Comparison of ENCODE assay signal across 16 cellular contexts in genomic region chr6:15513801-15514711, GRCh38.
A peak's percentile ranks its signal among the peaks of the same experiment; 100 is the strongest.
DNase-seq lines count a peak whose midpoint lies in the region; ATAC-seq, FAIRE-seq and TF ChIP-seq lines count a peak whose summit lies in the region.
"Had no signal": no experiment of that assay in that cellular context is flagged by ENCODE, and none has a peak within 500 bp of the region (broad histone marks: within the 10 kb centered on the region; RNA-seq: fewer than 3 reads in every experiment).

No MANE protein-coding gene starts in this region.

- no peak for FAIRE-seq in astrocyte (lab: Jason Lieb, UNC)

- H3K9me2 ChIP-seq in hepatocyte (replicated peaks; ENCODE audit: insufficient read depth) = no peaks in the 10 kb centered on the region

- no peak overlapping the region for H3K18ac ChIP-seq in IMR-90 (ENCODE audit: low read depth, low read length)

- no peak overlapping the region for H2AK5ac ChIP-seq in IMR-90 (ENCODE audit: low read depth, low read length)

- H3K27me3 Mint-ChIP-seq in astrocyte (ENCODE audit: low read depth, unreplicated experiment) (no peaks in the 10 kb centered on the region), naive B cell (no peaks in the 10 kb centered on the region)

- H3K27ac Mint-ChIP-seq in astrocyte (ENCODE audit: unreplicated experiment) = peak overlapping the region; percentile 9
- peak overlapping the region in 5 of 6 donors; percentile 69 to 94 (median 87) for H3K27ac Mint-ChIP-seq in naive B cell

- POLR2A ChIA-PET in IMR-90 (lab: Charles Lee; ENCODE audit: unreplicated experiment) = no interaction called here

- TF ChIP-seq CTCF in IMR-90 (conservative IDR thresholded peaks at IDR 0.05; ENCODE audit: low read depth, low read length) = no peak
- no peak for TF ChIP-seq CTCF in astrocyte (IDR thresholded peaks at IDR 0.05; ENCODE audit: insufficient read depth, low read depth, low read length)
- TF ChIP-seq CTCF in hepatocyte (IDR thresholded peaks at IDR 0.05; ENCODE audit: poor library complexity) = no peak

- H3K23ac ChIP-seq in IMR-90 (ENCODE audit: low read depth, low read length) = no peak overlapping the region

- H2AFZ ChIP-seq in IMR-90 (replicated peaks; ENCODE audit: low read length, poor library complexity) (no peak overlapping the region), astrocyte (ENCODE audit: low read depth, low read length) (no peak overlapping the region), hepatocyte (no peak overlapping the region)

- H3K79me2 ChIP-seq in astrocyte (ENCODE audit: insufficient read depth, low read length) = peaks cover 2% of the 10 kb centered on the region
- peaks cover 4% of the 10 kb centered on the region for H3K79me2 ChIP-seq in hepatocyte

- DNase-seq in IMR-90 (no peak), astrocyte (ENCODE audit: low read depth) (no peak), naive B cell (no peak), hepatic stellate cell (ENCODE audit: low spot score) (no peak), NOMO-1 treated with DMSO at 0.1 percent for 48 hours (lab: John Stamatoyannopoulos, UW; ENCODE audit: unreplicated experiment) (no peak), hepatocyte (ENCODE audit: low spot score) (no peak), SHP77 treated with DMSO at 0.1 percent for 48 hours (lab: John Stamatoyannopoulos, UW) (no peak)
- DNase-seq: activated CD8-positive, alpha-beta memory T cell treated with anti-CD3 and anti-CD28 coated beads for 24 hours; NCI-H2029; NCI-H774; retina; stimulated activated CD4-positive, alpha-beta T cell treated with anti-CD3 and anti-CD28 coated beads, Interleukin-4, amount 100 ng/mL, for 24 hours; stomach; T-helper 9 cell had no signal

- no peak overlapping the region for H2BK120ac ChIP-seq in IMR-90 (ENCODE audit: low read depth, low read length)

- no peak for TF ChIP-seq POLR2A in IMR-90 (IDR thresholded peaks at IDR 0.05; ENCODE audit: low read depth, low read length)

- H3K4ac ChIP-seq in IMR-90 (ENCODE audit: low read depth, low read length) = no peak overlapping the region

- no peaks in the 10 kb centered on the region for H3K9me3 ChIP-seq in BLaER1 treated with 17β-estradiol and CSF1 and Interleukin-3, amounts not matched to agents 10 nM and 100 nM (replicated peaks in 1 of 11)
- H3K9me3 ChIP-seq in IMR-90 (ENCODE audit: control insufficient read depth, insufficient read depth, low read length) = no peaks in the 10 kb centered on the region
- no peaks in the 10 kb centered on the region for H3K9me3 ChIP-seq in astrocyte (ENCODE audit: insufficient read depth, low read depth, low read length)
- no peaks in the 10 kb centered on the region for H3K9me3 ChIP-seq in hepatocyte (ENCODE audit: low read depth)
- H3K9me3 ChIP-seq: stomach had no signal

- WGBS in IMR-90 (ENCODE audit: extremely low coverage in 2 of 2, insufficient read length in 1 of 2), 2 experiments = 87% methylated on average over 5 of the region's 21 CpGs; no CpG with 5 or more reads in 1 of the 2 experiments
- 92% methylated on average over 21 of the region's 21 CpGs for WGBS in hepatocyte (ENCODE audit: low lambda C conversion rate, missing lambda C conversion rate)

- H3K9me3 Mint-ChIP-seq in astrocyte (ENCODE audit: unreplicated experiment) (no peaks in the 10 kb centered on the region), naive B cell (no peaks in the 10 kb centered on the region)

- intact Hi-C loops in IMR-90 (cut with micrococcal nuclease) = no loop called here

- in situ Hi-C loops in IMR-90 (cut with MboI; ENCODE audit: low sequenced_read_pairs) = no loop called here

- no peak overlapping the region for H3K14ac ChIP-seq in IMR-90 (replicated peaks; ENCODE audit: low read depth, low read length)

- peaks cover 37% of the 10 kb centered on the region for H3K36me3 Mint-ChIP-seq in astrocyte (ENCODE audit: low read depth, unreplicated experiment)
- H3K36me3 Mint-ChIP-seq in naive B cell = peaks cover 5 to 37% of the 10 kb centered on the region in 2 donors

- H4K5ac ChIP-seq in IMR-90 (ENCODE audit: low read depth, low read length) = no peak overlapping the region

- no peaks in the 10 kb centered on the region for H3K27me3 ChIP-seq in BLaER1 treated with 17β-estradiol and CSF1 and Interleukin-3, amounts not matched to agents 10 nM and 100 nM
- H3K27me3 ChIP-seq in IMR-90 (ENCODE audit: control insufficient read depth, insufficient read depth, low read length) = no peaks in the 10 kb centered on the region
- no peaks in the 10 kb centered on the region for H3K27me3 ChIP-seq in astrocyte (ENCODE audit: insufficient read depth, low read length)
- H3K27me3 ChIP-seq in hepatocyte = no peaks in the 10 kb centered on the region
- H3K27me3 ChIP-seq: stomach had no signal

- dilution Hi-C loops in IMR-90 (cut with HindIII; ENCODE audit: low sequenced_read_pairs, unreplicated experiment) = no loop called here

- H3K27ac ChIP-seq in BLaER1 treated with 17β-estradiol and CSF1 and Interleukin-3, amounts not matched to agents 10 nM and 100 nM = peak overlapping the region in 6 of 11 experiments; percentile 3 to 48 (median 26); a peak in 6 of 22 replicates
- H3K27ac ChIP-seq in IMR-90 (ENCODE audit: insufficient read depth, low read length) (no peak overlapping the region), astrocyte (ENCODE audit: low read depth, low read length) (no peak overlapping the region), hepatocyte (no peak overlapping the region)
- H3K27ac ChIP-seq: coronary artery, stomach had no signal

- no peak overlapping the region for H2BK5ac ChIP-seq in IMR-90 (ENCODE audit: low read depth, low read length, poor library complexity, severe bottlenecking)

- no peak overlapping the region for H3K4me2 ChIP-seq in BLaER1 treated with 17β-estradiol and CSF1 and Interleukin-3, amounts not matched to agents 10 nM and 100 nM
- H3K4me2 ChIP-seq in IMR-90 (ENCODE audit: low read depth, low read length) = no peak overlapping the region
- H3K4me2 ChIP-seq in astrocyte (ENCODE audit: low read length) = no peak overlapping the region
- no peak overlapping the region for H3K4me2 ChIP-seq in hepatocyte

- CTCF ChIA-PET in IMR-90 (lab: Yijun Ruan, JAX) = interaction anchor here (0.6 to 0.8 kb wide), 3 partner anchors 10 to 803 kb away, joined by 3 to 8 read pairs (median 5); no protein-coding TSS in a partner anchor

- H3K4me3 ChIP-seq in BLaER1 treated with 17β-estradiol and CSF1 and Interleukin-3, amounts not matched to agents 10 nM and 100 nM = no peak overlapping the region
- no peak overlapping the region for H3K4me3 ChIP-seq in IMR-90 (ENCODE audit: insufficient read depth, low read depth, low read length)
- no peak overlapping the region for H3K4me3 ChIP-seq in astrocyte (ENCODE audit: insufficient read depth, low read depth, low read length)
- no peak overlapping the region for H3K4me3 ChIP-seq in hepatocyte
- H3K4me3 ChIP-seq: coronary artery, stomach had no signal

- H3K4me1 Mint-ChIP-seq in astrocyte (ENCODE audit: low read depth, unreplicated experiment) (peaks cover 9% of the 10 kb centered on the region), naive B cell (peaks cover 0 to 22% (median 10%) of the 10 kb centered on the region in 3 donors)

- no peak for TF ChIP-seq RAD21 in IMR-90 (IDR thresholded peaks at IDR 0.05; ENCODE audit: low read length)

- H3K79me1 ChIP-seq in IMR-90 (ENCODE audit: low read depth in 1 of 2, low read length in 2 of 2) = peaks cover 14 to 55% of the 10 kb centered on the region in 2 experiments

- peaks cover 25% of the 10 kb centered on the region for H3K9me1 ChIP-seq in IMR-90 (ENCODE audit: insufficient read depth, low read length)

- no peak overlapping the region for H2BK20ac ChIP-seq in IMR-90 (ENCODE audit: low read depth, low read length)

- no peak overlapping the region for H3K56ac ChIP-seq in IMR-90 (ENCODE audit: extremely low read depth, insufficient read depth, low read length)

- H4K91ac ChIP-seq in IMR-90 (ENCODE audit: insufficient read depth, low read depth, low read length) = no peak overlapping the region

- peaks cover 13 to 93% (median 75%) of the 10 kb centered on the region in 11 experiments; a peak in 21 of 22 replicates for H4K20me1 ChIP-seq in BLaER1 treated with 17β-estradiol and CSF1 and Interleukin-3, amounts not matched to agents 10 nM and 100 nM
- H4K20me1 ChIP-seq in IMR-90 (ENCODE audit: insufficient read depth, low read length) (peaks cover 21% of the 10 kb centered on the region), astrocyte (ENCODE audit: insufficient read depth, low read length) (peaks cover 58% of the 10 kb centered on the region), hepatocyte (ENCODE audit: insufficient read depth, poor library complexity, severe bottlenecking) (no peaks in the 10 kb centered on the region)

- H3K9ac ChIP-seq in BLaER1 treated with 17β-estradiol and CSF1 and Interleukin-3, amounts not matched to agents 10 nM and 100 nM = 0 out of 22 replicates have a peak overlapping the region, but pooled peaks of 1 of the 11 experiments have one; percentile 8
- H3K9ac ChIP-seq in IMR-90 (ENCODE audit: low read depth, low read length) = no peak overlapping the region
- no peak overlapping the region for H3K9ac ChIP-seq in astrocyte (ENCODE audit: low read length)

- no TSS peak for BruUV-seq in IMR-90 (replicated peaks; lab: Mats Ljungman, UMichigan)

- H3K4me3 Mint-ChIP-seq in astrocyte (ENCODE audit: unreplicated experiment) (no peak overlapping the region), naive B cell (peak overlapping the region in 1 of 8 donors; percentile 66)

- H3K36me3 ChIP-seq in BLaER1 treated with 17β-estradiol and CSF1 and Interleukin-3, amounts not matched to agents 10 nM and 100 nM = peaks cover 95 to 100% (median 99%) of the 10 kb centered on the region in 11 experiments
- H3K36me3 ChIP-seq in IMR-90 (ENCODE audit: control insufficient read depth, insufficient read depth, low read length) = peaks cover 73% of the 10 kb centered on the region
- peaks cover 2% of the 10 kb centered on the region for H3K36me3 ChIP-seq in astrocyte (ENCODE audit: insufficient read depth, low read length)
- no peaks in the 10 kb centered on the region for H3K36me3 ChIP-seq in hepatocyte (replicated peaks; ENCODE audit: insufficient read depth, low read depth)

- H2AK9ac ChIP-seq in IMR-90 (replicated peaks; ENCODE audit: low read depth, low read length, poor library complexity) = peak overlapping the region; percentile 61

- no peak overlapping the region for H2BK15ac ChIP-seq in IMR-90 (ENCODE audit: low read depth, low read length)

- peaks cover 0 to 27% (median 16%) of the 10 kb centered on the region in 10 experiments; a peak in 14 of 20 replicates for H3K4me1 ChIP-seq in BLaER1 treated with 17β-estradiol and CSF1 and Interleukin-3, amounts not matched to agents 10 nM and 100 nM
- H3K4me1 ChIP-seq in IMR-90 (ENCODE audit: control insufficient read depth, insufficient read depth, low read length) = peaks cover 8% of the 10 kb centered on the region
- no peaks in the 10 kb centered on the region for H3K4me1 ChIP-seq in astrocyte (ENCODE audit: insufficient read depth, low read length)
- no peaks in the 10 kb centered on the region for H3K4me1 ChIP-seq in hepatocyte (ENCODE audit: insufficient read depth)

- H4K8ac ChIP-seq in IMR-90 (ENCODE audit: low read depth in 2 of 2, low read length in 2 of 2) = no peak overlapping the region

- ATAC-seq in IMR-90 (ENCODE audit: low read depth) (no peak), naive B cell (ENCODE audit: low read depth in 2 of 2) (no peak)

TF ChIP-seq in IMR-90, 13 proteins besides CTCF, POLR2A, EP300 and RAD21 (continues in another document):
- no peak for TF ChIP-seq BHLHE40 (IDR thresholded peaks at IDR 0.05; ENCODE audit: low read depth, low read length)
- no peak for TF ChIP-seq RFX5 (IDR thresholded peaks at IDR 0.05; ENCODE audit: low read depth, low read length)
- no peak for TF ChIP-seq NFE2L2 (IDR thresholded peaks at IDR 0.05; ENCODE audit: low read depth, low read length)

Comparison
In these comparisons a context has a peak if more than half of its experiments do, and no peak if none do; other contexts are left out.
1. H3K27ac ChIP-seq: peak in BLaER1 treated with 17β-estradiol and CSF1 and Interleukin-3, amounts not matched to agents 10 nM and 100 nM (6 of 11); none in IMR-90 (single experiment), astrocyte (single experiment) and hepatocyte (single experiment).